Comparison of ENCODE assay signal across 16 cellular contexts in the genomic region with DNA sequence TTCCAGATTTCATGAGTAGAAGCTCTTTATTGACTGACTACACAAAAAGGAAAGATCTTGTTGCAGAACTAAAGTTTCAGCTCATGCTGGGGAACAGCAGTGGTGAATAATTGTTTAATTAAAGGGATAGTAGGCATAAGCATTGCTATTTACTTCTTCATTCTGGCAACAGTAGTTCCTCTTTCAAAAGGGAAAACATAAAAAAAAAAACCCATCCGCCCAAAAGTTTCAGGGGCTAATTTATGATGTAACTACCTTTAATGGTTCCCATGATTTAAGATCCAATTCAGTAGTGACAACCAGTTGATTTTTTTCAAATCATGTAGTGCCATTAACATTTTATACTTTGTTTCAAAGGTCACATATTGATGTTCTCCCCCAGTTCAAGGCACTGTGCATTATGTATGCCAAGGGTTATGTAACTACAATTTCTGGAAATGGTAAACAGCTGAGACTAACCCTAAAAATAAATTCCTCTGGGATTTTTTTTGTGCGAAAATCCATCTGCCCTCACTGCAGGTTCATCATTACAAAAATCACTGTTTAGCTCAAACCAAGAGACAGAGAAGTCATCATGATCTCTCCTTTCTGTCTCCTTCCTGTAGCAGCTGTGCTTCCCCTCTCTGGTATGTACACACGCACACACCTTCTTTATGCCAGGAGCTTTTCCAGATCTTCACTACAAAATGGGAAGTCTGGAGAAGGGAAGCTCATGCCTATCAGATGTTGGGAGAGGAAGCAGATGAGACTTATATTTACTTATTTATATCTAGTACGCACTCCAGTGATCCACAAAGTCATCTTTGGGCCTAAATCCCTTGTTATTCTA. TPM values are rescaled to one million over a fixed set of nuclear protein-coding genes. Genes with fewer than 3 reads are reported as not detected.
DNase-seq lines count a peak whose midpoint lies in the region; ATAC-seq, FAIRE-seq and TF ChIP-seq lines count a peak whose summit lies in the region.
"Had no signal": no experiment of that assay in that cellular context is flagged by ENCODE, and none has a peak within 500 bp of the region (broad histone marks: within the 10 kb centered on the region; RNA-seq: fewer than 3 reads in every experiment).

No MANE protein-coding gene starts in this region.

- H3K36me3 Mint-ChIP-seq in CD14-positive monocyte (peaks cover 27 to 28% of the 10 kb centered on the region in 2 donors), nephron (ENCODE audit: low read depth) (peaks cover 23% of the 10 kb centered on the region)

- no peak for DNase-seq in CD14-positive monocyte (ENCODE audit: low spot score)
- DNase-seq in KBM-7, result peak; percentile 45
- no peak for DNase-seq in GM12878 (ENCODE audit: low read depth, low spot score)
- no peak for DNase-seq in NCI-H2227 treated with DMSO at 0.1 percent for 48 hours (lab: John Stamatoyannopoulos, UW)
- no peak for DNase-seq in activated naive CD4-positive, alpha-beta T cell (lab: John Stamatoyannopoulos, UW)
- DNase-seq in T-helper 2 cell, result no peak
- DNase-seq: activated CD8-positive, alpha-beta memory T cell treated with anti-CD3 and anti-CD28 coated beads for 24 hours; activated naive CD8-positive, alpha-beta T cell treated with anti-CD3 and anti-CD28 coated beads for 36 hours; CD4-positive, CD25-positive, alpha-beta regulatory T cell; left lung; NCI-H1092; NCI-H748 treated with DMSO at 0.1 percent for 48 hours; upper lobe of left lung had no signal

- no peak for TF ChIP-seq EP300 in GM12878 (IDR thresholded peaks at IDR 0.05; ENCODE audit: borderline replicate concordance in 1 of 2, control insufficient read depth in 1 of 2, low read depth in 2 of 2, low read length in 2 of 2)

- ATAC-seq in GM12878, result no peak
- no peak for ATAC-seq in GM18870 (IDR thresholded peaks at IDR 0.05; ENCODE audit: unreplicated experiment)
- ATAC-seq: left lung had no signal

- H3K4me2 ChIP-seq in GM12878 (ENCODE audit: control insufficient read depth, insufficient read depth), result no peak overlapping the region

- BruUV-seq in GM12878 (replicated peaks; lab: Mats Ljungman, UMichigan), result no TSS peak

- H3K27me3 ChIP-seq in GM12878 (replicated peaks in 1 of 2; ENCODE audit: control insufficient read depth in 2 of 2, insufficient read depth in 2 of 2, low read length in 1 of 2), result no peaks in the 10 kb centered on the region

- H3K27ac ChIP-seq in GM12878 (ENCODE audit: control insufficient read depth, insufficient read depth), result no peak overlapping the region
- H3K27ac ChIP-seq: HL-60 had no signal

- peaks cover 14% of the 10 kb centered on the region for H3K4me1 ChIP-seq in GM12878 (ENCODE audit: control insufficient read depth, insufficient read depth, low read length)

- H3K27me3 Mint-ChIP-seq in CD14-positive monocyte (ENCODE audit: low read depth in 3 of 3), result peaks cover 18 to 24% (median 20%) of the 10 kb centered on the region in 3 donors
- peaks cover 10% of the 10 kb centered on the region for H3K27me3 Mint-ChIP-seq in nephron (ENCODE audit: low read depth)

- TF ChIP-seq RAD21 in GM12878 (IDR thresholded peaks at IDR 0.05; ENCODE audit: insufficient read depth, low read depth, low read length), result no peak

- H3K9me3 Mint-ChIP-seq in CD14-positive monocyte, result peaks cover 0 to 2% (median 0%) of the 10 kb centered on the region in 7 donors
- no peaks in the 10 kb centered on the region for H3K9me3 Mint-ChIP-seq in nephron
- H3K9me3 Mint-ChIP-seq: activated naive CD8-positive, alpha-beta T cell treated with anti-CD3 and anti-CD28 coated beads for 36 hours; CD4-positive, CD25-positive, alpha-beta regulatory T cell had no signal

- TF ChIP-seq POLR2A in GM12878 (IDR thresholded peaks at IDR 0.05; ENCODE audit: low read depth, low read length), result no peak

- POLR2A ChIA-PET in GM12878 (lab: Charles Lee), result interaction anchor here (1.1 kb wide), 1 partner anchor 8 kb away, joined by 3 read pairs; no protein-coding TSS in a partner anchor

- no peaks in the 10 kb centered on the region for H4K20me1 ChIP-seq in GM12878 (ENCODE audit: control insufficient read depth, insufficient read depth)

- WGBS in GM12878 (ENCODE audit: insufficient coverage, insufficient replicate concordance, low lambda C conversion rate, missing lambda C conversion rate), result 32% methylated on average over 4 of the region's 4 CpGs

- intact Hi-C loops in CD14-positive monocyte (cut with micrococcal nuclease), result loop anchor here in 1 of 2 donors (5.0 to 10.0 kb wide), 2 partner anchors 78 to 121 kb away; a partner anchor contains a TSS
- intact Hi-C loops in GM12878 (cut with micrococcal nuclease; ENCODE audit: unreplicated experiment), result no loop called here

- no peak for FAIRE-seq in GM12878 (lab: Jason Lieb, UNC)

- H2AFZ ChIP-seq in GM12878 (ENCODE audit: control insufficient read depth, low read depth, low read length), result no peak overlapping the region

- CTCF ChIA-PET in GM12878 (lab: Yijun Ruan, JAX), result interaction anchor here (0.6 to 1.3 kb wide), 3 partner anchors 156 to 235 kb away, joined by 3 to 5 read pairs (median 3); no protein-coding TSS in a partner anchor

- peaks cover 47% of the 10 kb centered on the region for H3K4me1 Mint-ChIP-seq in CD14-positive monocyte
- peaks cover 33% of the 10 kb centered on the region for H3K4me1 Mint-ChIP-seq in nephron

- H3K79me2 ChIP-seq in GM12878 (ENCODE audit: control insufficient read depth, insufficient read depth, low read length), result peaks cover 5% of the 10 kb centered on the region

- H3K4me3 ChIP-seq in GM12878, result no peak overlapping the region
- H3K4me3 ChIP-seq: left lung, upper lobe of left lung had no signal

- TF ChIP-seq CTCF in CD14-positive monocyte (IDR thresholded peaks at IDR 0.05), result no peak
- no peak for TF ChIP-seq CTCF in GM12878 (IDR thresholded peaks at IDR 0.05 in 2 of 3, conservative IDR thresholded peaks at IDR 0.05 in 1 of 3; ENCODE audit: control insufficient read depth in 2 of 3, extremely low read depth in 1 of 3, insufficient read depth in 1 of 3, low read depth in 3 of 3, low read length in 3 of 3)
- no peak for TF ChIP-seq CTCF in nephron (IDR thresholded peaks at IDR 0.05; ENCODE audit: unreplicated experiment in 3 of 3)

- no peaks in the 10 kb centered on the region for H3K9me3 ChIP-seq in GM12878 (replicated peaks; ENCODE audit: control insufficient read depth, insufficient read depth, low read length)
- H3K9me3 ChIP-seq: left lung, upper lobe of left lung had no signal

- RAD21 ChIA-PET in GM12878 (lab: Charles Lee; ENCODE audit: unreplicated experiment), result no interaction called here

- H3K4me3 Mint-ChIP-seq in CD14-positive monocyte, result peak overlapping the region in 1 of 2 donors; percentile 68
- H3K4me3 Mint-ChIP-seq in nephron, result peak overlapping the region in 2 of 3 experiments; percentile 24 to 57
- H3K4me3 Mint-ChIP-seq: activated naive CD8-positive, alpha-beta T cell treated with anti-CD3 and anti-CD28 coated beads for 36 hours had no signal

- SMC1A ChIA-PET in GM12878 (lab: Charles Lee; ENCODE audit: uncharacterized antibody, unreplicated experiment), result interaction anchor here (1.4 kb wide), 2 partner anchors 11 to 24 kb away, joined by 3 to 6 read pairs; no protein-coding TSS in a partner anchor

- in situ Hi-C loops in KBM-7 (cut with MboI; ENCODE audit: low pct_unique_long_range_greater_than_20kb, low sequenced_read_pairs) (no loop called here), GM12878 (cut with MboI) (no loop called here)

- H3K9ac ChIP-seq in GM12878 (ENCODE audit: control insufficient read depth, insufficient read depth, low read length), result no peak overlapping the region

- no peaks in the 10 kb centered on the region; a peak in 1 of 4 replicates for H3K36me3 ChIP-seq in GM12878 (ENCODE audit: control insufficient read depth in 2 of 2, insufficient read depth in 2 of 2, low read length in 1 of 2)

- H3K27ac Mint-ChIP-seq in CD14-positive monocyte, result peak overlapping the region; percentile 22 to 91 (median 79)
- H3K27ac Mint-ChIP-seq in nephron, result peak overlapping the region in 1 of 3 experiments; percentile 3
- H3K27ac Mint-ChIP-seq: activated naive CD8-positive, alpha-beta T cell treated with anti-CD3 and anti-CD28 coated beads for 36 hours; CD4-positive, CD25-positive, alpha-beta regulatory T cell had no signal

TF ChIP-seq in GM12878, 131 proteins besides CTCF, POLR2A, EP300 and RAD21 (continues in another document):
- TF ChIP-seq ZNF384 (IDR thresholded peaks at IDR 0.05; ENCODE audit: borderline replicate concordance, low read depth, low read length) (peak; percentile 34; the same call in 1 of the 2 replicates), ZBED1 (IDR thresholded peaks at IDR 0.05; ENCODE audit: borderline replicate concordance) (no peak), IRF4 (IDR thresholded peaks at IDR 0.05; ENCODE audit: low read depth, low read length) (no peak), NR2C2 (IDR thresholded peaks at IDR 0.05; ENCODE audit: borderline replicate concordance, control insufficient read depth, insufficient read length, low read depth) (no peak)
- TF ChIP-seq, protein P1, sequence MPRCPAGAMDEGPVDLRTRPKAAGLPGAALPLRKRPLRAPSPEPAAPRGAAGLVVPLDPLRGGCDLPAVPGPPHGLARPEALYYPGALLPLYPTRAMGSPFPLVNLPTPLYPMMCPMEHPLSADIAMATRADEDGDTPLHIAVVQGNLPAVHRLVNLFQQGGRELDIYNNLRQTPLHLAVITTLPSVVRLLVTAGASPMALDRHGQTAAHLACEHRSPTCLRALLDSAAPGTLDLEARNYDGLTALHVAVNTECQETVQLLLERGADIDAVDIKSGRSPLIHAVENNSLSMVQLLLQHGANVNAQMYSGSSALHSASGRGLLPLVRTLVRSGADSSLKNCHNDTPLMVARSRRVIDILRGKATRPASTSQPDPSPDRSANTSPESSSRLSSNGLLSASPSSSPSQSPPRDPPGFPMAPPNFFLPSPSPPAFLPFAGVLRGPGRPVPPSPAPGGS (IDR thresholded peaks at IDR 0.05; ENCODE audit: borderline replicate concordance, insufficient read depth, low read depth, low read length, poor library complexity, severe bottlenecking), result no peak

RNA-seq across cellular contexts. Expression of a gene that starts 2.2 kb away (rescaled TPM):
- polyA plus RNA-seq in CD14-positive monocyte (1 to 10 TPM in 1 of 2 donors, under 1 TPM in 1; 0.57 to 1.4 TPM), GM12878 (2011; rRNA removed) (7.6 and 8.3 TPM in 2 replicates), GM12878 (2014; fragmentation: Illumina TruSeq; extraction: Trizol) (9.3 and 9.9 TPM in 2 replicates), GM12878 (2014; fragmentation: Nextera tagmentation; extraction: Ambion mirVana) (1 to 10 TPM; 1.0 to 3.0 TPM), GM12878 (2014; rRNA removed) (8.2 and 8.5 TPM in 2 replicates), GM12878 (2016; fragmentation: Nextera tagmentation; extraction: Ambion mirVana) (1 to 10 TPM; 3.2 to 3.8 TPM)
- 12.3 and 13.2 TPM in 2 replicates for total RNA-seq in GM12878 (2013; cell fraction: nucleolus; rRNA removed)
- total RNA-seq in GM12878 (2014; rRNA removed) (7.2 and 8.9 TPM in 2 replicates), GM12878 (2014; rRNA removed; fragmentation: Illumina TruSeq; extraction: Trizol) (6.7 and 7.0 TPM in 2 replicates), GM12878 (2021) (10.8 and 13.2 TPM in 2 replicates)
- 2.9 TPM for polyA plus RNA-seq in GM12878 (2011; ENCODE audit: low read depth)
- polyA plus RNA-seq in GM12878 (2011; cell fraction: cytosol; rRNA removed), result 6.7 TPM in 2 replicates
- 5.7 and 6.2 TPM in 2 replicates for polyA plus RNA-seq in GM12878 (2011; cell fraction: nucleus; rRNA removed)
- 3.3 and 3.5 TPM in 2 replicates for polyA plus RNA-seq in GM12878 (2012)
- polyA minus RNA-seq in GM12878 (2011; rRNA and poly(A)+ RNA removed), result 18.3 and 22.1 TPM in 2 replicates
- 7.4 and 7.9 TPM in 2 replicates for polyA minus RNA-seq in GM12878 (2011; cell fraction: cytosol; rRNA and poly(A)+ RNA removed)
- 4.8 and 7.7 TPM in 2 replicates for polyA minus RNA-seq in GM12878 (2011; cell fraction: nucleus; rRNA and poly(A)+ RNA removed)
